28 cellular contexts compared by ENCODE assay signal in genomic region chrY:9016916-9017315, GRCh38.
"Had no signal": no experiment of that assay in that cellular context is flagged by ENCODE, and none has a peak within 500 bp of the region (broad histone marks: within the 10 kb centered on the region; RNA-seq: fewer than 3 reads in every experiment).

No MANE protein-coding gene starts in this region.

- H2AFZ ChIP-seq: neural progenitor cell, parathyroid adenoma had no signal

- H3K9me3 ChIP-seq: ovary, psoas muscle, right lobe of liver, sigmoid colon, suprapubic skin, thoracic aorta, thyroid gland, tibial nerve, upper lobe of left lung, vagina had no signal

- H3K4me1 ChIP-seq: neural progenitor cell, parathyroid adenoma, psoas muscle, right lobe of liver, sigmoid colon, suprapubic skin, thyroid gland, tibial nerve, upper lobe of left lung, vagina had no signal

- H3K79me2 ChIP-seq: parathyroid adenoma had no signal

- ATAC-seq: natural killer cell; psoas muscle; right cardiac atrium; right lobe of liver; stimulated activated memory B cell treated with anti-CD40 and anti-IgM and Interleukin-4, amounts not matched to agents 10 μg/mL and 1 μg/mL and 100 μg/mL, for 72 hours; stimulated activated naive CD8-positive, alpha-beta T cell treated with anti-CD3 and anti-CD28 coated beads, Interleukin-15, amount 100 ng/mL, for 72 hours; stimulated activated naive CD8-positive, alpha-beta T cell treated with anti-CD3 and anti-CD28 coated beads, Interleukin-15, Interleukin-2, amounts not matched to agents 100 U/mL and 50 U/mL, for 24 hours had no signal

- DNase-seq: natural killer cell; occipital lobe; ovary; posterior cingulate gyrus; psoas muscle; right cardiac atrium; right lobe of liver; sigmoid colon; small intestine; stimulated activated CD4-positive, alpha-beta T cell treated with anti-CD3 and anti-CD28 coated beads, Interleukin-15, amount 100 ng/mL, for 24 hours; stimulated activated CD4-positive, alpha-beta T cell treated with anti-CD3 and anti-CD28 coated beads, Interleukin-2, amount 100 ng/mL, for 24 hours; stimulated activated CD4-positive, alpha-beta T cell treated with anti-CD3 and anti-CD28 coated beads, Interleukin-4, amount 100 ng/mL, for 1 hour; stimulated activated CD4-positive, alpha-beta T cell treated with anti-CD3 and anti-CD28 coated beads, Interleukin-4, amount 100 ng/mL, for 4 hours; stimulated activated CD8-positive, alpha-beta memory T cell treated with anti-CD3 and anti-CD28 coated beads, Interleukin-4, amount 100 ng/mL, for 48 hours; stimulated activated naive CD4-positive, alpha-beta T cell; stimulated activated naive CD8-positive, alpha-beta T cell treated with anti-CD3 and anti-CD28 coated beads, Interleukin-15, amount 100 ng/mL, for 72 hours; stimulated activated naive CD8-positive, alpha-beta T cell treated with anti-CD3 and anti-CD28 coated beads, Interleukin-15, Interleukin-2, amounts not matched to agents 100 U/mL and 50 U/mL, for 24 hours; substantia nigra; thyroid gland; trophoblast cell; upper lobe of left lung had no signal

- H3K27ac ChIP-seq: neural progenitor cell, ovary, parathyroid adenoma, psoas muscle, right lobe of liver, sigmoid colon, suprapubic skin, thoracic aorta, thyroid gland, tibial nerve, upper lobe of left lung, vagina had no signal

- H3K4me2 ChIP-seq: neural progenitor cell had no signal

- H3K36me3 ChIP-seq: neural progenitor cell, ovary, right lobe of liver, sigmoid colon, suprapubic skin, thoracic aorta, thyroid gland, tibial nerve, upper lobe of left lung, vagina had no signal

- H3K9ac ChIP-seq: neural progenitor cell, parathyroid adenoma had no signal

- H3K4me3 ChIP-seq: neural progenitor cell, ovary, psoas muscle, right lobe of liver, sigmoid colon, suprapubic skin, thoracic aorta, thyroid gland, tibial nerve, upper lobe of left lung, vagina had no signal

- H3K27me3 ChIP-seq: neural progenitor cell, ovary, right lobe of liver, sigmoid colon, suprapubic skin, thyroid gland, tibial nerve, upper lobe of left lung, vagina had no signal
